18 cellular contexts compared by ENCODE assay signal in genomic region chr10:54434782-54435181, GRCh38.
DNase-seq lines count a peak whose midpoint lies in the region; ATAC-seq and TF ChIP-seq lines count a peak whose summit lies in the region.
"Had no signal": no experiment of that assay in that cellular context is flagged by ENCODE, and none has a peak within 500 bp of the region (broad histone marks: within the 10 kb centered on the region; RNA-seq: fewer than 3 reads in every experiment).

No MANE protein-coding gene starts in this region.

- no peak overlapping the region for H2AFZ ChIP-seq in trophoblast cell (ENCODE audit: insufficient read depth, low read length, poor library complexity)

- H3K9ac ChIP-seq in trophoblast cell (ENCODE audit: low read length) = no peak overlapping the region

- no peak overlapping the region for H3K4me2 ChIP-seq in trophoblast cell (ENCODE audit: low read length)

- H3K4me1 ChIP-seq in trophoblast cell (ENCODE audit: control insufficient read depth in 1 of 2, insufficient read depth in 2 of 2, low read length in 2 of 2) = no peaks in the 10 kb centered on the region
- H3K4me1 ChIP-seq: foreskin keratinocyte had no signal

- H3K18ac ChIP-seq in trophoblast cell (ENCODE audit: low read length) = no peak overlapping the region

- H4K8ac ChIP-seq in trophoblast cell (ENCODE audit: low read depth, low read length) = no peak overlapping the region

- H3K27me3 ChIP-seq in trophoblast cell (ENCODE audit: insufficient read depth, low read length) (no peaks in the 10 kb centered on the region), WERI-Rb-1 (ENCODE audit: insufficient read depth, low read depth, severe bottlenecking) (no peaks in the 10 kb centered on the region)
- H3K27me3 ChIP-seq: foreskin keratinocyte had no signal

- H2AK5ac ChIP-seq in trophoblast cell (ENCODE audit: low read length) = no peak overlapping the region

- H3K4me3 ChIP-seq in trophoblast cell (ENCODE audit: low read depth, low read length) = no peak overlapping the region
- H3K4me3 ChIP-seq in WERI-Rb-1 (ENCODE audit: low read depth, low read length) = no peak overlapping the region
- H3K4me3 ChIP-seq: skin epidermis had no signal

- H3K27ac ChIP-seq in trophoblast cell (ENCODE audit: low read depth, low read length) (no peak overlapping the region), WERI-Rb-1 (no peak overlapping the region)
- H3K27ac ChIP-seq: foreskin keratinocyte, RWPE1, skin epidermis had no signal

- H2BK120ac ChIP-seq in trophoblast cell (ENCODE audit: insufficient read depth, low read length, poor library complexity) = no peak overlapping the region

- H4K12ac ChIP-seq in trophoblast cell (ENCODE audit: low read depth, low read length) = no peak overlapping the region

- H3K79me1 ChIP-seq in trophoblast cell (ENCODE audit: low read length) = no peaks in the 10 kb centered on the region

- no peak for TF ChIP-seq CTCF in WERI-Rb-1 (IDR thresholded peaks at IDR 0.05; ENCODE audit: low read depth, low read length)

- H3K14ac ChIP-seq in trophoblast cell (ENCODE audit: low read length) = no peak overlapping the region

- no peak overlapping the region for H3K4ac ChIP-seq in trophoblast cell (ENCODE audit: low read depth, low read length)

- H3K9me3 ChIP-seq in trophoblast cell (ENCODE audit: insufficient read depth, low read depth, low read length) (no peaks in the 10 kb centered on the region), WERI-Rb-1 (ENCODE audit: severe bottlenecking) (no peaks in the 10 kb centered on the region)

- no peak overlapping the region for H4K91ac ChIP-seq in trophoblast cell (ENCODE audit: low read depth, low read length)

- H2BK5ac ChIP-seq in trophoblast cell (ENCODE audit: low read depth, low read length, poor library complexity) = no peak overlapping the region

- no peak overlapping the region for H3K23ac ChIP-seq in trophoblast cell (ENCODE audit: low read length)

- no peaks in the 10 kb centered on the region for H3K36me3 ChIP-seq in trophoblast cell (ENCODE audit: control insufficient read depth in 1 of 2, insufficient read depth in 2 of 2, low read length in 2 of 2)
- no peaks in the 10 kb centered on the region for H3K36me3 ChIP-seq in WERI-Rb-1

- no peak for DNase-seq in trophoblast cell
- DNase-seq in WERI-Rb-1 = no peak
- no peak for DNase-seq in erythroblast (lab: John Stamatoyannopoulos, UW)
- DNase-seq: activated CD8-positive, alpha-beta memory T cell treated with anti-CD3 and anti-CD28 coated beads, Interleukin-2, amount 10 ng/mL, durations not matched to agents 7 days and 5 days; CD4-positive, CD25-positive, alpha-beta regulatory T cell; DMS153; foreskin keratinocyte; NCI-H1694; NCI-H226; NK-92 treated with Interleukin-12 subunit alpha and Interleukin-12 subunit beta, amount 100 ng/mL, for 24 hours; stimulated activated CD4-positive, alpha-beta T cell treated with anti-CD3 and anti-CD28 coated beads, Interleukin-4, amount 100 ng/mL, for 24 hours had no signal

- no peaks in the 10 kb centered on the region for H3K79me2 ChIP-seq in trophoblast cell (ENCODE audit: control insufficient read depth, insufficient read depth, low read length, poor library complexity)

- ATAC-seq in GM18502 (IDR thresholded peaks at IDR 0.05; ENCODE audit: poor library complexity, unreplicated experiment) (peak; percentile 52), GM19463 (IDR thresholded peaks at IDR 0.05; ENCODE audit: unreplicated experiment) (peak; percentile 81), HG02884 (IDR thresholded peaks at IDR 0.05; ENCODE audit: unreplicated experiment) (peak; percentile 43), HG03558 (IDR thresholded peaks at IDR 0.05; ENCODE audit: extremely low read depth, unreplicated experiment) (peak; percentile 82), HG03039 (IDR thresholded peaks at IDR 0.05; ENCODE audit: unreplicated experiment) (no peak)
- ATAC-seq: activated CD8-positive, alpha-beta memory T cell treated with anti-CD3 and anti-CD28 coated beads, Interleukin-2, amount 10 ng/mL, durations not matched to agents 7 days and 5 days; foreskin keratinocyte had no signal

- H2BK12ac ChIP-seq in trophoblast cell (ENCODE audit: low read length) = no peak overlapping the region

- no peak for TF ChIP-seq POLR2A in erythroblast (IDR thresholded peaks at IDR 0.05; ENCODE audit: low read length)
